Comparison of ENCODE assay signal across 2 cellular contexts in genomic region chr14:49306152-49306751, GRCh38.
TF ChIP-seq lines count a peak whose summit lies in the region.

No MANE protein-coding gene starts in this region.

TF ChIP-seq in IMR-90, 13 proteins besides CTCF, POLR2A, EP300 and RAD21:
- TF ChIP-seq USF2 (IDR thresholded peaks at IDR 0.05; ENCODE audit: low read depth, low read length) (no peak), MAFK (IDR thresholded peaks at IDR 0.05; ENCODE audit: low read depth, low read length) (no peak), CEBPB (IDR thresholded peaks at IDR 0.05; ENCODE audit: low read depth, low read length) (no peak), BHLHE40 (IDR thresholded peaks at IDR 0.05; ENCODE audit: low read depth, low read length) (no peak), CHD1 (IDR thresholded peaks at IDR 0.05; ENCODE audit: low read depth, low read length) (no peak), MXI1 (IDR thresholded peaks at IDR 0.05; ENCODE audit: borderline replicate concordance, low read depth, low read length) (no peak), FOS (IDR thresholded peaks at IDR 0.05; ENCODE audit: low read depth, low read length) (no peak), RFX5 (IDR thresholded peaks at IDR 0.05; ENCODE audit: low read depth, low read length) (no peak)

TF ChIP-seq in HepG2, 621 proteins besides CTCF, POLR2A, EP300 and RAD21:
- TF ChIP-seq GMEB1 (CRISPR knock-in tag; IDR thresholded peaks at IDR 0.05; ENCODE audit: borderline replicate concordance) (no peak), SP140L (CRISPR knock-in tag; IDR thresholded peaks at IDR 0.05; ENCODE audit: borderline replicate concordance) (no peak), RNF219 (CRISPR knock-in tag; IDR thresholded peaks at IDR 0.05) (no peak), STAG1 (CRISPR knock-in tag; IDR thresholded peaks at IDR 0.05) (peak; percentile 42), PPARG (CRISPR knock-in tag; conservative IDR thresholded peaks at IDR 0.05) (0 out of 2 replicates have a peak, but pooled peaks have one; percentile 29), ZNF274 (CRISPR knock-in tag; IDR thresholded peaks at IDR 0.05) (no peak), NR2F6 (IDR thresholded peaks at IDR 0.05) (peak; percentile 52), NR2F6 (CRISPR knock-in tag; IDR thresholded peaks at IDR 0.05) (0 out of 2 replicates have a peak, but pooled peaks have one; percentile 17), RFX3 (CRISPR knock-in tag; IDR thresholded peaks at IDR 0.05) (no peak), SNAPC5 (CRISPR knock-in tag; IDR thresholded peaks at IDR 0.05; ENCODE audit: borderline replicate concordance) (no peak), TERF1 (CRISPR knock-in tag; IDR thresholded peaks at IDR 0.05) (no peak), KDM2A (CRISPR knock-in tag; IDR thresholded peaks at IDR 0.05; ENCODE audit: borderline replicate concordance, low read depth) (no peak), ZNF577 (CRISPR knock-in tag; IDR thresholded peaks at IDR 0.05; ENCODE audit: borderline replicate concordance, low read depth) (no peak), IRF1 (CRISPR knock-in tag; IDR thresholded peaks at IDR 0.05; ENCODE audit: low read depth) (no peak), TCF7L2 (IDR thresholded peaks at IDR 0.05; ENCODE audit: low read depth, low read length) (no peak), ZNF468 (CRISPR knock-in tag; IDR thresholded peaks at IDR 0.05) (no peak)
